9 cellular contexts compared by ENCODE assay signal in the genomic region with DNA sequence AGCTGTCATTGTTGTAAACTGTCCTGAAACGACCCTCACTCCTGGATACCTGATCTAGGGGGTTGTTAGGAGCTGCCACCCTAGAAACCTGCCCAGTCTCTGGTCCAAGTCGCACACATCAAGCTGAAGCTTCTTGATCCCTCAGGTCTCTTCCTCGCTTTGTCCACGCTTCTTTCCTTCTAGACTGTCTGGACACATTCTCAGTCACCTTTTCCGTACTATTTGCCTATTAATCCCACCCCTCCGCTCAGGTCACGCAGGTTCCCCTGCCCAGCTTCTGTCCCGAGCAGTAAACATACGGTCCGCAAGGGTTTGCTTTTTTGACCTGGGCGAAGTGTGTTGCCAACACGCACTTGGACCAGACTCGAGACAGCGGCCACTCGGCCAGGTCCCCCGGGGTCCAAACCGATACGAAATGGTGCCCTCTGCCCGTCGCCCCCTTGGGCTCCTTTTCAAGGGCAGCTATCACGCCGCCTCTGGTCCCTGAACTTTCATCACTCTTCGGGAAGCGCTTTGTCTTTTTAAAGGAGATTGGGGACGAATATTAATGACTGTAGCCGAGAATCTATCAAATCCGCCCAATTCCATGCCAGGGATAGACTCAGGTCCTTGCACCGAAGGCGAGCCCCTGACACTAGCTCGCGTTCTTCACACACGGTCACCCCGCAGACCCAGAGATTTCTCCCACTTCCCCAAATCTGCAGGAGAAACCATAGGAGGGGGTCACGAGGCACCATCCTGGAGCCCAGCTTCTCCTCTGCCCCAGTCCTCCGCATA. TPM values are rescaled to one million over a fixed set of nuclear protein-coding genes. Genes with fewer than 3 reads are reported as not detected.
A peak's percentile ranks its signal among the peaks of the same experiment; 100 is the strongest.
DNase-seq lines count a peak whose midpoint lies in the region; ATAC-seq, FAIRE-seq and TF ChIP-seq lines count a peak whose summit lies in the region.
"Had no signal": no experiment of that assay in that cellular context is flagged by ENCODE, and none has a peak within 500 bp of the region (broad histone marks: within the 10 kb centered on the region; RNA-seq: fewer than 3 reads in every experiment).

No MANE protein-coding gene starts in this region.

- H3K27ac ChIP-seq in H9 (ENCODE audit: insufficient read length, low read depth, low read length) = no peak overlapping the region
- no peak overlapping the region for H3K27ac ChIP-seq in small intestine (ENCODE audit: low read depth in 1 of 2, low read length in 1 of 2)

- no peak overlapping the region for H4K8ac ChIP-seq in H9 (replicated peaks; ENCODE audit: insufficient read length, low read depth, low read length)

- TF ChIP-seq CTCF in H9 (conservative IDR thresholded peaks at IDR 0.05) = no peak

- no peak overlapping the region for H3K4ac ChIP-seq in H9 (ENCODE audit: low read depth, low read length)

- no peak overlapping the region for H2AK5ac ChIP-seq in H9 (ENCODE audit: insufficient read length, low read length)

- peak overlapping the region; percentile 60 for H3K4me3 ChIP-seq in iPS-18c (ENCODE audit: insufficient read depth, low read depth, low read length)
- no peak overlapping the region for H3K4me3 ChIP-seq in small intestine (ENCODE audit: low read depth in 1 of 2, low read length in 2 of 2)

- no peak overlapping the region for H3K56ac ChIP-seq in H9 (ENCODE audit: insufficient read length, low read depth, low read length)

- 0 out of 7 replicates have a peak overlapping the region, but pooled peaks of 1 of the 3 experiments have one; percentile 55 for H3K27ac Mint-ChIP-seq in H9
- H3K27ac Mint-ChIP-seq: naive B cell had no signal

- H4K20me1 ChIP-seq in H9 (ENCODE audit: control insufficient read depth, insufficient read depth, insufficient read length) = no peaks in the 10 kb centered on the region

- peaks cover 54% of the 10 kb centered on the region for H3K27me3 Mint-ChIP-seq in H9 (ENCODE audit: low read depth)

- H2BK15ac ChIP-seq in H9 (ENCODE audit: low read depth, low read length) = no peak overlapping the region

- no peak overlapping the region for H2BK120ac ChIP-seq in H9 (ENCODE audit: low read depth, low read length, poor library complexity, severe bottlenecking)

- peaks cover 19% of the 10 kb centered on the region; the same call in 1 of the 2 replicates for H3K27me3 ChIP-seq in H9 (ENCODE audit: insufficient read depth, low read length)
- peaks cover 0 to 14% of the 10 kb centered on the region in 2 donors for H3K27me3 ChIP-seq in small intestine (ENCODE audit: control insufficient read depth in 2 of 2, insufficient read depth in 2 of 2, low read length in 2 of 2)

- no peak overlapping the region for H3K18ac ChIP-seq in H9 (ENCODE audit: insufficient read length, low read depth, low read length)

- no peak overlapping the region for H3K14ac ChIP-seq in H9 (ENCODE audit: insufficient read depth, low read length)

- H3K9me3 Mint-ChIP-seq in H9 = no peaks in the 10 kb centered on the region

- H3K23me2 ChIP-seq in H9 (ENCODE audit: insufficient read length, low read depth, low read length, poor library complexity, severe bottlenecking) = peaks cover 7% of the 10 kb centered on the region

- ATAC-seq in sciatic nerve (peak; percentile 10), HG03520 (IDR thresholded peaks at IDR 0.05; ENCODE audit: unreplicated experiment) (no peak), GM21619 (IDR thresholded peaks at IDR 0.05; ENCODE audit: unreplicated experiment) (no peak)

- H4K91ac ChIP-seq in H9 (ENCODE audit: insufficient read length, low read depth, low read length) = no peak overlapping the region

- H3K23ac ChIP-seq in H9 (ENCODE audit: insufficient read length, low read depth, low read length) = no peak overlapping the region

- no peaks in the 10 kb centered on the region for H3K79me2 ChIP-seq in H9 (ENCODE audit: insufficient read depth, low read length)

- no peaks in the 10 kb centered on the region for H3K36me3 ChIP-seq in small intestine (ENCODE audit: control insufficient read depth in 2 of 2, insufficient read depth in 2 of 2, low read length in 2 of 2)

- H2BK20ac ChIP-seq in H9 (ENCODE audit: low read depth, low read length, poor library complexity, severe bottlenecking) = no peak overlapping the region

- H2BK12ac ChIP-seq in H9 (ENCODE audit: insufficient read length, low read depth, low read length) = no peak overlapping the region

- no peak overlapping the region for H3T11ph ChIP-seq in H9 (ENCODE audit: low read length)

- peak overlapping the region; percentile 64 to 80 for H3K4me3 Mint-ChIP-seq in H9
- H3K4me3 Mint-ChIP-seq: naive B cell had no signal

- intact Hi-C loops in sciatic nerve (cut with DNase I) = no loop called here

- H3K9me3 ChIP-seq in H9 (ENCODE audit: control insufficient read depth, low read depth, low read length) (no peaks in the 10 kb centered on the region), iPS-18c (ENCODE audit: control insufficient read depth, insufficient read depth, low read length) (no peaks in the 10 kb centered on the region), small intestine (ENCODE audit: control insufficient read depth, low read depth) (no peaks in the 10 kb centered on the region)

- H3K4me2 ChIP-seq in H9 (ENCODE audit: insufficient read depth, insufficient read length, low read length) = peak overlapping the region; percentile 61

- H2BK5ac ChIP-seq in H9 (ENCODE audit: insufficient read length, low read length) = no peak overlapping the region

- DNase-seq in H9 (peak; percentile 41), cerebellum (ENCODE audit: low spot score) (peak; percentile 47), sciatic nerve (ENCODE audit: low spot score) (no peak), small intestine (no peak), OCI-M2 (lab: John Stamatoyannopoulos, UW; ENCODE audit: unreplicated experiment) (no peak)
- DNase-seq: naive B cell had no signal

- no peak overlapping the region for H4K5ac ChIP-seq in H9 (ENCODE audit: insufficient read length, low read depth, low read length)

- WGBS in H9 (ENCODE audit: extremely low coverage, insufficient read length, low lambda C conversion rate) = no CpG with 5 or more reads among the region's 35 CpGs
- 22 to 30% (median 23%) methylated on average over 35 of the region's 35 CpGs for WGBS in small intestine, 3 donors

- no peaks in the 10 kb centered on the region; a peak in 1 of 7 replicates for H3K36me3 Mint-ChIP-seq in H9 (ENCODE audit: insufficient read depth in 1 of 3, low read depth in 3 of 3)

- H2AFZ ChIP-seq in H9 (ENCODE audit: low read length) = no peak overlapping the region

- peaks cover 2% of the 10 kb centered on the region; the same call in 1 of the 2 replicates for H3K4me1 ChIP-seq in H9 (ENCODE audit: insufficient read depth, low read length)
- no peaks in the 10 kb centered on the region for H3K4me1 ChIP-seq in small intestine (ENCODE audit: control insufficient read depth in 2 of 2, insufficient read depth in 1 of 2, low read depth in 1 of 2, low read length in 1 of 2)

- H3K9ac ChIP-seq in H9 (ENCODE audit: extremely low read depth, insufficient read length, low read length) = no peak overlapping the region

- no peaks in the 10 kb centered on the region for H3K79me1 ChIP-seq in H9 (ENCODE audit: insufficient read depth, low read depth, low read length, poor library complexity, severe bottlenecking)

- no peak for FAIRE-seq in small intestine (lab: Jason Lieb, UNC)

- peaks cover 24 to 25% of the 10 kb centered on the region in 2 experiments for H3K4me1 Mint-ChIP-seq in H9

RNA-seq across cellular contexts. Expression of a gene that starts 0.8 kb away (rescaled TPM):
- total RNA-seq in H9 (2021) (not detected in 2 replicates), cerebellum (10.6 TPM), sciatic nerve (4.2 TPM)
- polyA plus RNA-seq in small intestine = 1 to 10 TPM in 1 of 3 donors, under 1 TPM in 2; 0.27 to 1.7 (median 0.45) TPM

Comparison
In these comparisons a context has a peak if more than half of its experiments do, and no peak if none do; other contexts are left out.
1. DNase-seq: peak in H9 (single experiment) and cerebellum (single experiment); none in sciatic nerve (single experiment), small intestine (single experiment) and OCI-M2 (single experiment).